1 cellular context compared by ENCODE assay signal in genomic region chr17:6090253-6090652, GRCh38.
TF ChIP-seq lines count a peak whose summit lies in the region.

No MANE protein-coding gene starts in this region.

TF ChIP-seq in WTC11, 78 proteins besides CTCF, POLR2A, EP300 and RAD21 (continued from another document):
- TF ChIP-seq, protein P1, sequence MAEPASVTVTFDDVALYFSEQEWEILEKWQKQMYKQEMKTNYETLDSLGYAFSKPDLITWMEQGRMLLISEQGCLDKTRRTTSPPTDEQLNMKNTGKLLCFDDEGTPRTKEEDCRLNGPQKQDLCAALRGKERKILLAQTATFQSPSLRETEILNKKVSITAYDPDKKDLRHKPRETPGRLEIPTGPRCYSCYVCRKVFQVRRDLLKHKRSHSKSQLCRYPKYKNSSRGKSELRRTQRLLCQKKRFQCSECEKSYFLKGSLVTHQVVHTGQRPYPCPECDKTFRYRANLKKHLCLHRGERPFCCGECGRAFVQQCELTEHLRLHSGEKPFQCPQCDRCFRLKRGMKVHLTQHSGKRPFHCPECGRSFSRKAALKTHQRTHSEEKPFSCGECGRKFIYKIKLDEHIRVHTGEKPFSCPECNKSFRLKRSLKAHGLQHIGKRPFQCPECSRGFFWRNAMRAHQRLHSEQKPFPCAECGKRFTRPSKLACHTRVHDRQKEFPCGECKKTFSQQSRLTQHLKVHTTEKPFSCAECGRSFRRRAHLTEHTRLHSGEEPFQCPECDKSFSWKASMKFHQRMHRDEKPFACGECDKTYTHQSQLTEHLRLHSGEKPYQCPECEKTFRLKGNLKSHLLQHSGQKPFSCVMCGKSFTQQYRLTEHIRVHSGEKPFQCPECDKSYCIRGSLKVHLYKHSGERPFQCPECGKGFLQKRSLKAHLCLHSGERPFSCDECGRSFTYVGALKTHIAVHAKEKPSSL (CRISPR knock-in tag; conservative IDR thresholded peaks at IDR 0.05) = no peak
